ENCODE assay signal across 8 cellular contexts in genomic region chr17:40124279-40125141, GRCh38. TPM values are rescaled to one million over a fixed set of nuclear protein-coding genes. Genes with fewer than 3 reads are reported as not detected.
DNase-seq lines count a peak whose midpoint lies in the region; ATAC-seq and TF ChIP-seq lines count a peak whose summit lies in the region.

No MANE protein-coding gene starts in this region.

- TF ChIP-seq CTCF in body of pancreas (IDR thresholded peaks at IDR 0.05) = no peak
- TF ChIP-seq CTCF in suprapubic skin (IDR thresholded peaks at IDR 0.05) = no peak

- no peak for TF ChIP-seq EP300 in suprapubic skin (IDR thresholded peaks at IDR 0.05)

- 2 to 4% methylated on average over 9 of the region's 9 CpGs for WGBS in body of pancreas, 2 donors
- 2% methylated on average over 9 of the region's 9 CpGs for WGBS in suprapubic skin

- no peaks in the 10 kb centered on the region for H3K9me3 ChIP-seq in body of pancreas
- H3K9me3 ChIP-seq in suprapubic skin = no peaks in the 10 kb centered on the region

- DNase-seq in DMS79 treated with DMSO at 0.1 percent for 48 hours (lab: John Stamatoyannopoulos, UW) = peak; percentile 16
- peak; percentile 69 for DNase-seq in NCI-H146 (lab: John Stamatoyannopoulos, UW)
- DNase-seq in body of pancreas = no peak
- no peak for DNase-seq in suprapubic skin (ENCODE audit: low spot score in 2 of 2)
- DNase-seq in central memory CD4-positive, alpha-beta T cell = no peak
- DNase-seq in NCI-H82 treated with DMSO at 0.1 percent for 48 hours (lab: John Stamatoyannopoulos, UW; ENCODE audit: unreplicated experiment) = no peak
- no peak for DNase-seq in activated CD4-positive, CD25-positive, alpha-beta regulatory T cell (lab: John Stamatoyannopoulos, UW)

- TF ChIP-seq POLR2A in body of pancreas (IDR thresholded peaks at IDR 0.05) = peak in 1 of 3 donors; percentile 9
- no peak for TF ChIP-seq POLR2A in suprapubic skin (IDR thresholded peaks at IDR 0.05)

- intact Hi-C loops in body of pancreas (cut with DNase I) = loop anchor here (10.0 kb wide), 1 partner anchor 50 kb away; the partner anchor contains the start of gene RAPGEFL1

- peaks cover 0 to 3% of the 10 kb centered on the region in 2 donors for H3K36me3 ChIP-seq in body of pancreas (replicated peaks in 1 of 2; ENCODE audit: insufficient read depth in 1 of 2, low read depth in 2 of 2)
- peaks cover 41% of the 10 kb centered on the region for H3K36me3 ChIP-seq in suprapubic skin

- H3K4me1 ChIP-seq in body of pancreas (peaks cover 22% of the 10 kb centered on the region), suprapubic skin (peaks cover 38% of the 10 kb centered on the region)

- ATAC-seq in body of pancreas = no peak

- H3K4me3 ChIP-seq in body of pancreas (no peak overlapping the region), suprapubic skin (peak overlapping the region; percentile 99)

- H3K27me3 ChIP-seq in body of pancreas (no peaks in the 10 kb centered on the region), layer of hippocampus (ENCODE audit: control insufficient read depth, insufficient read depth, low read length) (no peaks in the 10 kb centered on the region), suprapubic skin (no peaks in the 10 kb centered on the region)

- H3K27ac ChIP-seq in body of pancreas (peak overlapping the region; percentile 92 to 96 (median 96)), layer of hippocampus (ENCODE audit: low read depth, low read length) (peak overlapping the region; percentile 95), suprapubic skin (peak overlapping the region; percentile 99)

RNA-seq across cellular contexts. Expression of gene MSL1, which starts 2.7 kb away (rescaled TPM):
- total RNA-seq in body of pancreas = 100 to 1,000 TPM in 1 of 2 donors, 10 to 100 TPM in 1; 75.5 to 157 TPM
- total RNA-seq in suprapubic skin = 100 to 1,000 TPM in 1 of 4 donors, 10 to 100 TPM in 3; 69.3 to 166 (median 86.9) TPM

RNA-seq across cellular contexts. Expression of gene CASC3, which starts 15.8 kb away (rescaled TPM):
- total RNA-seq in body of pancreas (10 to 100 TPM; 51.7 to 59.4 TPM), suprapubic skin (10 to 100 TPM; 42.9 to 92.5 (median 61.2) TPM)

RNA-seq across cellular contexts. Expression of gene NR1D1, which starts 24.1 kb away (rescaled TPM):
- total RNA-seq in body of pancreas = 1 to 10 TPM; 2.3 to 5.9 TPM
- 100 to 1,000 TPM in 2 of 4 donors, 10 to 100 TPM in 2; 62.1 to 184 (median 96.0) TPM for total RNA-seq in suprapubic skin

RNA-seq across cellular contexts. Expression of gene RAPGEFL1, which starts 52.8 kb away (rescaled TPM):
- total RNA-seq in body of pancreas (1 to 10 TPM; 7.0 to 7.3 TPM), suprapubic skin (100 to 1,000 TPM; 221 to 547 (median 297) TPM)

Comparison
In these comparisons a context has a peak if more than half of its experiments do, and no peak if none do; other contexts are left out.
1. DNase-seq: peak in DMS79 treated with DMSO at 0.1 percent for 48 hours (single experiment) and NCI-H146 (single experiment); none in body of pancreas (0 of 4), suprapubic skin (0 of 2), central memory CD4-positive, alpha-beta T cell (single experiment), NCI-H82 treated with DMSO at 0.1 percent for 48 hours (single experiment) and activated CD4-positive, CD25-positive, alpha-beta regulatory T cell (0 of 4).
2. RNA of gene NR1D1, which starts 24.1 kb away (total RNA-seq): 62.1 to 184 TPM in suprapubic skin; 2.3 to 5.9 TPM in body of pancreas; every median in the first group is over 4 times any median in the second.
3. Peak in every context shown above with its lines, with median percentiles within 50 percentile points of each other: H3K27ac ChIP-seq.